8 cellular contexts compared by ENCODE assay signal in genomic region chr5:176416965-176417364, GRCh38. TPM values are rescaled to one million over a fixed set of nuclear protein-coding genes. Genes with fewer than 3 reads are reported as not detected.
DNase-seq lines count a peak whose midpoint lies in the region; ATAC-seq and TF ChIP-seq lines count a peak whose summit lies in the region.

No MANE protein-coding gene starts in this region.

- peaks cover 29% of the 10 kb centered on the region for H3K27me3 ChIP-seq in GM23338 (ENCODE audit: insufficient read depth)
- H3K27me3 ChIP-seq in foreskin keratinocyte, result no peaks in the 10 kb centered on the region
- peaks cover 6% of the 10 kb centered on the region for H3K27me3 ChIP-seq in skeletal muscle satellite cell (ENCODE audit: control insufficient read depth, insufficient read depth, low read length)

- ATAC-seq in GM23338 (no peak; the same call in 2 of the 3 replicates), T-cell (replicated peaks in 1 of 4) (no peak), foreskin keratinocyte (no peak), HG03354 (IDR thresholded peaks at IDR 0.05; ENCODE audit: poor library complexity, severe bottlenecking, unreplicated experiment) (no peak), HG03045 (IDR thresholded peaks at IDR 0.05; ENCODE audit: unreplicated experiment) (no peak)

- H3K79me2 ChIP-seq in GM23338 (replicated peaks; ENCODE audit: insufficient read depth), result no peaks in the 10 kb centered on the region

- H3K4me3 Mint-ChIP-seq in GM23338, result peak overlapping the region; percentile 63
- peak overlapping the region; percentile 70 to 76 (median 73) for H3K4me3 Mint-ChIP-seq in T-cell

- H3K4me3 ChIP-seq in GM23338 (peak overlapping the region; percentile 85), skeletal muscle satellite cell (ENCODE audit: low read length) (peak overlapping the region; percentile 96)

- TF ChIP-seq CTCF in GM23338 (conservative IDR thresholded peaks at IDR 0.05; ENCODE audit: low read depth in 2 of 2) (no peak), foreskin keratinocyte (conservative IDR thresholded peaks at IDR 0.05) (no peak)

- H3K36me3 Mint-ChIP-seq in GM23338 (ENCODE audit: low read depth), result peaks cover 13% of the 10 kb centered on the region
- H3K36me3 Mint-ChIP-seq in T-cell, result no peaks in the 10 kb centered on the region

- no peaks in the 10 kb centered on the region for H3K9me3 ChIP-seq in skeletal muscle satellite cell (replicated peaks; ENCODE audit: low read length)

- H3K9me3 Mint-ChIP-seq in GM23338 (peaks cover 34% of the 10 kb centered on the region), T-cell (no peaks in the 10 kb centered on the region)

- H3K36me3 ChIP-seq in GM23338 (ENCODE audit: insufficient read depth) (0 out of 2 replicates have a peak, but pooled peaks cover 3% of the 10 kb centered on the region), skeletal muscle satellite cell (ENCODE audit: insufficient read depth, low read length) (no peaks in the 10 kb centered on the region)

- DNase-seq in GM23338 (ENCODE audit: low spot score), result no peak
- no peak for DNase-seq in T-cell
- DNase-seq in foreskin keratinocyte, result no peak
- DNase-seq in NCI-H2029 treated with DMSO at 0.1 percent for 48 hours (lab: John Stamatoyannopoulos, UW), result no peak
- DNase-seq in NCI-H2171 (lab: John Stamatoyannopoulos, UW), result no peak

- H3K4me1 ChIP-seq in GM23338 (ENCODE audit: insufficient read depth), result 0 out of 2 replicates have a peak, but pooled peaks cover 3% of the 10 kb centered on the region
- H3K4me1 ChIP-seq in foreskin keratinocyte, result peaks cover 28% of the 10 kb centered on the region
- H3K4me1 ChIP-seq in skeletal muscle satellite cell (ENCODE audit: control insufficient read depth, insufficient read depth, low read length), result peaks cover 43% of the 10 kb centered on the region

- H3K4me1 Mint-ChIP-seq in GM23338 (0 out of 3 replicates have a peak, but pooled peaks cover 3% of the 10 kb centered on the region), T-cell (peaks cover 32 to 42% (median 37%) of the 10 kb centered on the region in 3 donors)

- peak overlapping the region; percentile 10 for H3K9ac ChIP-seq in skeletal muscle satellite cell (ENCODE audit: low read depth, low read length)

- no peak overlapping the region for H3K27ac Mint-ChIP-seq in GM23338
- peak overlapping the region; percentile 72 to 77 for H3K27ac Mint-ChIP-seq in T-cell

- H2AFZ ChIP-seq in GM23338, result peak overlapping the region; percentile 99

- H4K20me1 ChIP-seq in GM23338 (replicated peaks; ENCODE audit: insufficient read depth), result peaks cover 7% of the 10 kb centered on the region

- 0 out of 2 replicates have a peak, but pooled peaks cover 2% of the 10 kb centered on the region for H3K9me2 ChIP-seq in GM23338 (ENCODE audit: insufficient read depth)

- H3K4me2 ChIP-seq in GM23338, result peak overlapping the region; percentile 70
- peak overlapping the region; percentile 92 for H3K4me2 ChIP-seq in skeletal muscle satellite cell (ENCODE audit: low read length)

- H3K27me3 Mint-ChIP-seq in GM23338 (ENCODE audit: insufficient read depth, low read depth, poor library complexity) (peaks cover 16% of the 10 kb centered on the region), T-cell (no peaks in the 10 kb centered on the region)

- 0 out of 2 replicates have a peak, but pooled peaks cover 4% of the 10 kb centered on the region for H3F3A ChIP-seq in GM23338 (replicated peaks; ENCODE audit: low read depth)

- POLR2A ChIA-PET in T-cell (lab: Charles Lee), result interaction anchor here in 1 of 2 donors (0.6 to 1.1 kb wide), 2 partner anchors 12 to 44 kb away, joined by 3 read pairs; no protein-coding TSS in a partner anchor

- H3K27ac ChIP-seq in GM23338 (ENCODE audit: low read depth) (no peak overlapping the region), foreskin keratinocyte (peak overlapping the region; percentile 94)

- CTCF ChIA-PET in T-cell (lab: Charles Lee), result interaction anchor here (0.6 to 2.3 kb wide), 5 partner anchors 31 to 1821 kb away, joined by 3 to 12 read pairs (median 3); no protein-coding TSS in a partner anchor

TF ChIP-seq in GM23338, 12 proteins besides CTCF, POLR2A, EP300 and RAD21 (continues in another document):
- no peak for TF ChIP-seq ZNF331 (CRISPR knock-in tag; IDR thresholded peaks at IDR 0.05; ENCODE audit: low read depth)
- TF ChIP-seq NANOG (IDR thresholded peaks at IDR 0.05; ENCODE audit: borderline replicate concordance), result no peak
- no peak for TF ChIP-seq REST (IDR thresholded peaks at IDR 0.05; ENCODE audit: unreplicated experiment)
- TF ChIP-seq ZNF114 (CRISPR knock-in tag; IDR thresholded peaks at IDR 0.05), result no peak
- TF ChIP-seq JUNB (IDR thresholded peaks at IDR 0.05; ENCODE audit: unreplicated experiment), result no peak
- no peak for TF ChIP-seq ETS1 (IDR thresholded peaks at IDR 0.05)
- TF ChIP-seq STAT1 (IDR thresholded peaks at IDR 0.05; ENCODE audit: unreplicated experiment), result no peak
- no peak for TF ChIP-seq CREB1 (CRISPR knock-in tag; IDR thresholded peaks at IDR 0.05; ENCODE audit: low read depth)
- TF ChIP-seq POLR2AphosphoS5 (IDR thresholded peaks at IDR 0.05; ENCODE audit: low read depth), result no peak

RNA-seq across cellular contexts. Expression of gene CLTB, which starts 0.6 kb away (rescaled TPM):
- total RNA-seq in GM23338 (2014; rRNA removed; shearing (Covaris generic)), result 34.0 and 41.4 TPM in 2 replicates
- polyA plus RNA-seq in GM23338 (2016; fragmentation: Nextera tagmentation; extraction: Ambion mirVana) (26.8 and 30.1 TPM in 2 replicates), foreskin keratinocyte (612 and 644 TPM in 2 replicates)
- total RNA-seq in T-cell (10 to 100 TPM; 43.9 to 73.5 (median 45.6) TPM), foreskin keratinocyte (451 and 458 TPM in 2 replicates)
- 85.7 and 112 TPM in 2 replicates for total RNA-seq in skeletal muscle satellite cell (2012; rRNA removed)

RNA-seq across cellular contexts. Expression of gene HIGD2A, which starts 28.4 kb away (rescaled TPM):
- total RNA-seq in GM23338 (2014; rRNA removed; shearing (Covaris generic)), result 50.1 and 67.7 TPM in 2 replicates
- polyA plus RNA-seq in GM23338 (2016; fragmentation: Nextera tagmentation; extraction: Ambion mirVana) (194 and 206 TPM in 2 replicates), foreskin keratinocyte (172 and 175 TPM in 2 replicates)
- total RNA-seq in T-cell (100 to 1,000 TPM in 2 of 5 donors, 10 to 100 TPM in 3; 88.5 to 117 (median 95.4) TPM), foreskin keratinocyte (80.1 and 95.8 TPM in 2 replicates)
- total RNA-seq in skeletal muscle satellite cell (2012; rRNA removed), result 28.9 and 39.5 TPM in 2 replicates

RNA-seq across cellular contexts. Expression of gene NOP16, which starts 28.6 kb away (rescaled TPM):
- 43.4 and 44.3 TPM in 2 replicates for total RNA-seq in GM23338 (2014; rRNA removed; shearing (Covaris generic))
- polyA plus RNA-seq in GM23338 (2016; fragmentation: Nextera tagmentation; extraction: Ambion mirVana), result 181 and 193 TPM in 2 replicates
- 10 to 100 TPM; 10.4 to 29.3 (median 28.3) TPM for total RNA-seq in T-cell
- 82.1 and 91.0 TPM in 2 replicates for total RNA-seq in foreskin keratinocyte
- polyA plus RNA-seq in foreskin keratinocyte, result 108 and 120 TPM in 2 replicates
- total RNA-seq in skeletal muscle satellite cell (2012; rRNA removed), result 26.1 and 40.6 TPM in 2 replicates

RNA-seq across cellular contexts. Expression of gene FAF2, which starts 31.2 kb away (rescaled TPM):
- 32.8 and 34.6 TPM in 2 replicates for total RNA-seq in GM23338 (2014; rRNA removed; shearing (Covaris generic))
- polyA plus RNA-seq in GM23338 (2016; fragmentation: Nextera tagmentation; extraction: Ambion mirVana), result 36.4 and 37.6 TPM in 2 replicates
- total RNA-seq in T-cell, result 10 to 100 TPM; 24.1 to 27.7 (median 26.2) TPM
- 42.7 and 48.8 TPM in 2 replicates for total RNA-seq in foreskin keratinocyte
- polyA plus RNA-seq in foreskin keratinocyte, result 19.6 and 20.7 TPM in 2 replicates
- total RNA-seq in skeletal muscle satellite cell (2012; rRNA removed), result 39.0 and 42.2 TPM in 2 replicates

RNA-seq across cellular contexts. Expression of gene ARL10, which starts 51.7 kb away (rescaled TPM):
- 6.7 and 7.9 TPM in 2 replicates for total RNA-seq in GM23338 (2014; rRNA removed; shearing (Covaris generic))
- 2.0 and 2.5 TPM in 2 replicates for polyA plus RNA-seq in GM23338 (2016; fragmentation: Nextera tagmentation; extraction: Ambion mirVana)
- 10 to 100 TPM in 4 of 5 donors, 1 to 10 TPM in 1; 9.9 to 20.0 (median 18.0) TPM for total RNA-seq in T-cell
- 4.2 and 5.2 TPM in 2 replicates for total RNA-seq in foreskin keratinocyte
- polyA plus RNA-seq in foreskin keratinocyte, result 1.4 and 1.5 TPM in 2 replicates
- 8.9 and 11.8 TPM in 2 replicates for total RNA-seq in skeletal muscle satellite cell (2012; rRNA removed)
